ENCODE assay signal across 11 cellular contexts in the genomic region with DNA sequence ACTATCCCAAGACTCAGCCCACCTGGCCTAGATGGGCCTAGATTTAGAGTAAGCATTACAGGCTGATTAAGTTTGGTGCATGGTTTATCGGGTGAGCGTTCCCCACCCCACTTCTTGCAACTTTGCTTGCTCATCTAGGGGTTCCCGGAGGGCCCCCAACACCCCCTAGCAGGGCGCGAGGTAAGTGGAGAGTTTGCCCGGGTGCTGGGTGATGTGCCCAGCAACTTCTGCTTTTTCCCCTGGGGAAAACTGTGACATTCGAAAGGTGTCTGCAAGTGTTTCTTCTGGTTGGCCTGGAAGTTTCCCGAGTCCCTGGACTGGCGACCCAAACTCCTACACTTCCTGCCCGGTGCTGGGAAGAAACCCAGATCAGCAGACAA. TPM values are rescaled to one million over a fixed set of nuclear protein-coding genes. Genes with fewer than 3 reads are reported as not detected.
DNase-seq lines count a peak whose midpoint lies in the region; ATAC-seq, FAIRE-seq and TF ChIP-seq lines count a peak whose summit lies in the region.
"Had no signal": no experiment of that assay in that cellular context is flagged by ENCODE, and none has a peak within 500 bp of the region (broad histone marks: within the 10 kb centered on the region; RNA-seq: fewer than 3 reads in every experiment).

No MANE protein-coding gene starts in this region.

- H3K9ac ChIP-seq in astrocyte (ENCODE audit: low read length) = no peak overlapping the region

- TF ChIP-seq POLR2A in heart left ventricle (IDR thresholded peaks at IDR 0.05) (no peak), upper lobe of left lung (IDR thresholded peaks at IDR 0.05) (no peak)

- TF ChIP-seq CTCF in heart left ventricle (IDR thresholded peaks at IDR 0.05) = no peak
- no peak for TF ChIP-seq CTCF in astrocyte (IDR thresholded peaks at IDR 0.05; ENCODE audit: insufficient read depth, low read depth, low read length)
- no peak for TF ChIP-seq CTCF in upper lobe of left lung (IDR thresholded peaks at IDR 0.05)

- H3K79me2 ChIP-seq in astrocyte (ENCODE audit: insufficient read depth, low read length) = no peaks in the 10 kb centered on the region

- H3K4me1 ChIP-seq in heart left ventricle (peaks cover 0 to 23% (median 6%) of the 10 kb centered on the region in 12 donors), astrocyte (ENCODE audit: insufficient read depth, low read length) (peaks cover 3% of the 10 kb centered on the region), upper lobe of left lung (peaks cover 24 to 39% (median 27%) of the 10 kb centered on the region in 4 donors)

- no peak for TF ChIP-seq EP300 in upper lobe of left lung (IDR thresholded peaks at IDR 0.05)

- ATAC-seq in heart left ventricle = no peak
- no peak for ATAC-seq in Right ventricle myocardium inferior
- ATAC-seq in memory B cell (ENCODE audit: low read depth) = no peak
- ATAC-seq in upper lobe of left lung (ENCODE audit: low FRiP score in 2 of 2) = no peak
- ATAC-seq in HG02885 (IDR thresholded peaks at IDR 0.05; ENCODE audit: poor library complexity, unreplicated experiment) = no peak

- H3K4me3 Mint-ChIP-seq in astrocyte (ENCODE audit: unreplicated experiment) (peak overlapping the region; percentile 82), memory B cell (peak overlapping the region; percentile 75)

- peak overlapping the region; percentile 88 for H2AFZ ChIP-seq in astrocyte (ENCODE audit: low read depth, low read length)

- peaks cover 0 to 34% (median 0%) of the 10 kb centered on the region in 9 donors for H3K27me3 ChIP-seq in heart left ventricle
- peaks cover under 1% of the 10 kb centered on the region for H3K27me3 ChIP-seq in astrocyte (ENCODE audit: insufficient read depth, low read length)
- H3K27me3 ChIP-seq in upper lobe of left lung = peaks cover 0 to 12% (median 2%) of the 10 kb centered on the region in 4 donors

- peak overlapping the region; percentile 97 for H3K4me2 ChIP-seq in astrocyte (ENCODE audit: low read length)

- no peaks in the 10 kb centered on the region for H4K20me1 ChIP-seq in astrocyte (ENCODE audit: insufficient read depth, low read length)

- H3K27ac ChIP-seq in heart left ventricle = peak overlapping the region in 8 of 12 donors; percentile 77 to 91 (median 85)
- H3K27ac ChIP-seq in astrocyte (ENCODE audit: low read depth, low read length) = no peak overlapping the region
- no peak overlapping the region for H3K27ac ChIP-seq in upper lobe of left lung

- peaks cover 4% of the 10 kb centered on the region for H3K36me3 Mint-ChIP-seq in astrocyte (ENCODE audit: low read depth, unreplicated experiment)
- no peaks in the 10 kb centered on the region for H3K36me3 Mint-ChIP-seq in memory B cell

- H3K9me3 Mint-ChIP-seq in astrocyte (ENCODE audit: unreplicated experiment) (no peaks in the 10 kb centered on the region), memory B cell (no peaks in the 10 kb centered on the region)

- intact Hi-C loops in heart left ventricle (cut with DNase I) = loop anchor here (2.0 to 10.0 kb wide), 11 partner anchors 163 to 1498 kb away; no protein-coding TSS in a partner anchor
- intact Hi-C loops in Right ventricle myocardium inferior (cut with DNase I) = loop anchor here (2.0 to 10.0 kb wide), 3 partner anchors 419 to 731 kb away; no protein-coding TSS in a partner anchor

- H3K36me3 ChIP-seq in heart left ventricle (no peaks in the 10 kb centered on the region), astrocyte (ENCODE audit: insufficient read depth, low read length) (no peaks in the 10 kb centered on the region), upper lobe of left lung (no peaks in the 10 kb centered on the region)

- no peaks in the 10 kb centered on the region for H3K9me3 ChIP-seq in heart left ventricle
- no peaks in the 10 kb centered on the region for H3K9me3 ChIP-seq in astrocyte (ENCODE audit: insufficient read depth, low read depth, low read length)
- no peaks in the 10 kb centered on the region for H3K9me3 ChIP-seq in upper lobe of left lung

- no peaks in the 10 kb centered on the region for H3K27me3 Mint-ChIP-seq in astrocyte (ENCODE audit: low read depth, unreplicated experiment)
- peaks cover 11% of the 10 kb centered on the region for H3K27me3 Mint-ChIP-seq in memory B cell

- DNase-seq in heart left ventricle (no peak), Right ventricle myocardium inferior (ENCODE audit: missing footprints) (no peak), astrocyte (ENCODE audit: low read depth) (no peak), memory B cell (ENCODE audit: low spot score in 2 of 2) (no peak), upper lobe of left lung (no peak), SHP77 treated with DMSO at 0.1 percent for 48 hours (lab: John Stamatoyannopoulos, UW) (no peak)
- DNase-seq in effector CD8-positive, alpha-beta T cell (lab: John Stamatoyannopoulos, UW) = no peak
- DNase-seq: COR-L47, NCI-H510A treated with DMSO at 0.1 percent for 48 hours had no signal

- no peak for FAIRE-seq in astrocyte (lab: Jason Lieb, UNC)
- FAIRE-seq: colon had no signal

- peak overlapping the region in 11 of 12 donors; percentile 61 to 86 (median 78) for H3K4me3 ChIP-seq in heart left ventricle
- no peak overlapping the region for H3K4me3 ChIP-seq in astrocyte (ENCODE audit: insufficient read depth, low read depth, low read length)
- peak overlapping the region in 3 of 4 donors; percentile 67 to 74 (median 74) for H3K4me3 ChIP-seq in upper lobe of left lung

- H3K27ac Mint-ChIP-seq in astrocyte (ENCODE audit: unreplicated experiment) = peak overlapping the region; percentile 81
- no peak overlapping the region for H3K27ac Mint-ChIP-seq in memory B cell

- H3K4me1 Mint-ChIP-seq in astrocyte (ENCODE audit: low read depth, unreplicated experiment) = peaks cover 26% of the 10 kb centered on the region
- peaks cover 7% of the 10 kb centered on the region for H3K4me1 Mint-ChIP-seq in memory B cell

- WGBS in heart left ventricle, 4 donors = 57 to 69% (median 65%) methylated on average over 10 of the region's 10 CpGs
- WGBS in upper lobe of left lung, 2 donors = 57 to 71% methylated on average over 6 to 10 of the region's 10 CpGs

RNA-seq across cellular contexts. Expression of a gene that starts 31.7 kb away (rescaled TPM):
- total RNA-seq in heart left ventricle (1 to 10 TPM; 2.3 to 5.4 (median 3.6) TPM), Right ventricle myocardium inferior (2.6 TPM), astrocyte (5.9 and 7.8 TPM in 2 replicates), upper lobe of left lung (1 to 10 TPM in 2 of 6 donors, under 1 TPM in 4; under 0.01 to 1.6 (median 0.86) TPM)
- under 1 TPM; 0.61 to 0.75 TPM for polyA plus RNA-seq in heart left ventricle

RNA-seq across cellular contexts. Expression of a gene that starts 40.2 kb away (rescaled TPM):
- total RNA-seq in heart left ventricle = 10 to 100 TPM; 17.1 to 30.7 (median 25.2) TPM
- 10 to 100 TPM; 16.0 to 30.3 TPM for polyA plus RNA-seq in heart left ventricle
- 18.3 TPM for total RNA-seq in Right ventricle myocardium inferior
- 33.7 and 46.9 TPM in 2 replicates for total RNA-seq in astrocyte
- 10 to 100 TPM; 40.1 to 63.9 (median 53.9) TPM for total RNA-seq in upper lobe of left lung

Comparison
In these comparisons a context has a peak if more than half of its experiments do, and no peak if none do; other contexts are left out.
1. H3K27ac ChIP-seq: peak in heart left ventricle (8 of 12); none in astrocyte (single experiment) and upper lobe of left lung (0 of 4).